In genomic region chr12:5921966-5922365, GRCh38 we compare ENCODE assay signal across 17 cellular contexts. TPM values are rescaled to one million over a fixed set of nuclear protein-coding genes. Genes with fewer than 3 reads are reported as not detected.
A peak's percentile ranks its signal among the peaks of the same experiment; 100 is the strongest.
DNase-seq lines count a peak whose midpoint lies in the region; ATAC-seq and TF ChIP-seq lines count a peak whose summit lies in the region.
"Had no signal": no experiment of that assay in that cellular context is flagged by ENCODE, and none has a peak within 500 bp of the region (broad histone marks: within the 10 kb centered on the region; RNA-seq: fewer than 3 reads in every experiment).

No MANE protein-coding gene starts in this region.

- H3K36me3 ChIP-seq in WERI-Rb-1 (peaks cover 43% of the 10 kb centered on the region), sigmoid colon (no peaks in the 10 kb centered on the region), transverse colon (no peaks in the 10 kb centered on the region)
- H3K36me3 ChIP-seq: BLaER1 had no signal

- in situ Hi-C loops in transverse colon (cut with MboI; ENCODE audit: low pct_ligation_motif_present in 1 of 4, low pct_unique_long_range_greater_than_20kb in 1 of 4, low sequenced_read_pairs in 3 of 4), result no loop called here

- 26 to 58% methylated on average over 5 of the region's 5 CpGs for WGBS in sigmoid colon, 2 donors
- WGBS in transverse colon (ENCODE audit: low coverage in 1 of 2), 2 donors, result 39% methylated on average over 5 of the region's 5 CpGs; no CpG with 5 or more reads in 1 of the 2 donors

- ATAC-seq in HG03469 (IDR thresholded peaks at IDR 0.05; ENCODE audit: unreplicated experiment), result no peak

- no peaks in the 10 kb centered on the region for H3K4me1 ChIP-seq in sigmoid colon
- H3K4me1 ChIP-seq in transverse colon, result no peaks in the 10 kb centered on the region
- H3K4me1 ChIP-seq: Caco-2 had no signal

- TF ChIP-seq CTCF in WERI-Rb-1 (IDR thresholded peaks at IDR 0.05; ENCODE audit: low read depth, low read length) (no peak), sigmoid colon (IDR thresholded peaks at IDR 0.05) (no peak), transverse colon (IDR thresholded peaks at IDR 0.05) (no peak)

- intact Hi-C loops in sigmoid colon (cut with DNase I) (no loop called here), transverse colon (cut with DNase I; ENCODE audit: low total_unique reads) (no loop called here)

- H3K27ac ChIP-seq in WERI-Rb-1 (peak overlapping the region; percentile 70), sigmoid colon (no peak overlapping the region), transverse colon (no peak overlapping the region)
- H3K27ac ChIP-seq: 22Rv1, BLaER1 had no signal

- H3K4me3 ChIP-seq in WERI-Rb-1 (ENCODE audit: low read depth, low read length), result no peak overlapping the region
- no peak overlapping the region for H3K4me3 ChIP-seq in sigmoid colon
- no peak overlapping the region for H3K4me3 ChIP-seq in transverse colon
- H3K4me3 ChIP-seq: BLaER1 had no signal

- TF ChIP-seq EP300 in sigmoid colon (IDR thresholded peaks at IDR 0.05) (no peak), transverse colon (IDR thresholded peaks at IDR 0.05; ENCODE audit: low read depth) (no peak)

- TF ChIP-seq POLR2A in sigmoid colon (IDR thresholded peaks at IDR 0.05) (no peak), transverse colon (IDR thresholded peaks at IDR 0.05) (no peak)

- H3K27me3 ChIP-seq in WERI-Rb-1 (ENCODE audit: insufficient read depth, low read depth, severe bottlenecking) (no peaks in the 10 kb centered on the region), sigmoid colon (no peaks in the 10 kb centered on the region), transverse colon (no peaks in the 10 kb centered on the region)
- H3K27me3 ChIP-seq: BLaER1 had no signal

- DNase-seq in NCI-H1417 (lab: John Stamatoyannopoulos, UW) (peak in 2 of 3 experiments; percentile 20 to 22), NCI-H1417 treated with DMSO at 0.1 percent for 48 hours (lab: John Stamatoyannopoulos, UW) (no peak), WERI-Rb-1 (no peak), left kidney (ENCODE audit: low read depth, low spot score) (peak; percentile 79), sigmoid colon (peak; percentile 25), retina (no peak), transverse colon (no peak)
- DNase-seq: Caco-2; CD8-positive, alpha-beta memory T cell; DMS53; GF-D8; IMR-90 had no signal

- H3K9me3 ChIP-seq in WERI-Rb-1 (ENCODE audit: severe bottlenecking) (no peaks in the 10 kb centered on the region), sigmoid colon (no peaks in the 10 kb centered on the region), transverse colon (no peaks in the 10 kb centered on the region)
- H3K9me3 ChIP-seq: BLaER1, Caco-2 had no signal

RNA-seq across cellular contexts. Expression of gene ANO2, which starts 23.1 kb away (rescaled TPM):
- total RNA-seq in sigmoid colon (1 to 10 TPM; 1.4 to 4.3 (median 2.7) TPM), transverse colon (1 to 10 TPM in 3 of 4 donors, not detected in 1; 1.4 to 3.3 (median 2.7) TPM)
- polyA plus RNA-seq in sigmoid colon, result 1 to 10 TPM in 1 of 3 donors, under 1 TPM in 1, not detected in 1; 0.46 to 1.2 TPM
- total RNA-seq: A673; CD8-positive, alpha-beta memory T cell; HT-29; IMR-90 had no signal
- polyA plus RNA-seq: CD8-positive, alpha-beta memory T cell had no signal

Comparison
In these comparisons a context has a peak if more than half of its experiments do, and no peak if none do; other contexts are left out.
1. DNase-seq: peak in NCI-H1417 (2 of 3), left kidney (single experiment) and sigmoid colon (single experiment); none in NCI-H1417 treated with DMSO at 0.1 percent for 48 hours (single experiment), WERI-Rb-1 (single experiment), retina (single experiment) and transverse colon (single experiment).